Comparison of ENCODE assay signal across 8 cellular contexts in the genomic region with DNA sequence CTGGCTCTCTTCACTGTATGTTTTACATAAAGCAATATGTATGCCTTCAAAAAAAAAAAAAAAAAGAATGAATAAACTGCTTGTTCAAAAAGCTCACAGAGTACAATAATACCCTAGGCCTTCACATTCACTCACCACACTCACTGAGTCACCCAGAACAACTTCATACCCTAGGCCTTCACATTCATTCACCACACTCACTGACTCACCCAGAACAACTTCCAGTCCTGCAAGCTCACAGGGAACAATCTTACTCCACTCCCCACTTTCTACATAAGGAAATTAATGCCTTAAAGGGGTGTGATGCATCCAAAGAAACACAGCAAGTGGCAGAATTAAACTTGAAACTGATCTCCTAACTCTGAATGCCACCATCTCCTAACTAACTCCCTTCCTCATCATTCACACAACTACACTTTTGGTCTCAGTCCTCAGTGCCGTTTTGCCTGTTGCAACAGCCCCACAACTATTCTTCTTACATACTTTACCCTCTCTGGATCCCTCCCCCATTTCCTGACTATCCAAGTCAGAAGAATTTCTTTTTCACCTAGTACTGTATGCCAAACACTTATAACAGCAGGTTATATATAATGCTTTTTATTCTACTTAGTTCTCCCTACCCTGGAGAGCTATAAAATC. TPM values are rescaled to one million over a fixed set of nuclear protein-coding genes. Genes with fewer than 3 reads are reported as not detected.
DNase-seq lines count a peak whose midpoint lies in the region; ATAC-seq lines count a peak whose summit lies in the region.

No MANE protein-coding gene starts in this region.

- peak; percentile 42 for DNase-seq in DMS53 (lab: John Stamatoyannopoulos, UW)
- no peak for DNase-seq in DMS53 treated with DMSO at 0.1 percent for 48 hours (lab: John Stamatoyannopoulos, UW; ENCODE audit: unreplicated experiment)
- DNase-seq in RPMI7951 (ENCODE audit: low read depth), result peak; percentile 95
- peak; percentile 86 for DNase-seq in fibroblast of gingiva (ENCODE audit: low read depth)
- peak; percentile 92 for DNase-seq in skeletal muscle cell (ENCODE audit: low read depth)
- DNase-seq in GM19240 (ENCODE audit: insufficient read length, low spot score), result no peak
- DNase-seq in cerebellum (ENCODE audit: low spot score), result no peak

- ATAC-seq in GM21717 (IDR thresholded peaks at IDR 0.05; ENCODE audit: unreplicated experiment), result no peak

- H3K4me3 ChIP-seq in skeletal muscle cell (ENCODE audit: low read depth, low read length), result no peak overlapping the region

RNA-seq across cellular contexts. Expression of gene NHSL1, which starts 34.2 kb away (rescaled TPM):
- 4.0 and 9.1 TPM in 2 replicates for total RNA-seq in RPMI7951 (2014; rRNA removed; shearing (Covaris generic))
- total RNA-seq in cerebellum, result 51.8 TPM

Comparison
In these comparisons a context has a peak if more than half of its experiments do, and no peak if none do; other contexts are left out.
1. DNase-seq: peak in DMS53 (single experiment), RPMI7951 (single experiment), fibroblast of gingiva (single experiment) and skeletal muscle cell (single experiment); none in DMS53 treated with DMSO at 0.1 percent for 48 hours (single experiment), GM19240 (single experiment) and cerebellum (single experiment).